Comparison of ENCODE assay signal across 19 cellular contexts in genomic region chr1:77230051-77230450, GRCh38. TPM values are rescaled to one million over a fixed set of nuclear protein-coding genes. Genes with fewer than 3 reads are reported as not detected.
"Had no signal": no experiment of that assay in that cellular context is flagged by ENCODE, and none has a peak within 500 bp of the region (broad histone marks: within the 10 kb centered on the region; RNA-seq: fewer than 3 reads in every experiment).

No MANE protein-coding gene starts in this region.

- H3K4me3 Mint-ChIP-seq: activated B cell treated with CpG ODN at 0.5 μM for 24 hours; activated CD8-positive, alpha-beta T cell treated with anti-CD3 and anti-CD28 coated beads, Interleukin-2, amount 10 ng/mL, durations not matched to agents 7 days and 5 days; naive thymus-derived CD4-positive, alpha-beta T cell; stimulated activated naive CD8-positive, alpha-beta T cell treated with anti-CD3 and anti-CD28 coated beads, Interleukin-15, Interleukin-2, amounts not matched to agents 100 ng/mL and 50 ng/mL, for 24 hours; T-helper 1 cell treated with Interleukin-12 subunit alpha and Interleukin-12 subunit beta and Interleukin-4 antibody, amounts not matched to agents 30 μg/mL and 1 μg/mL, for 36 hours had no signal

- H3K4me1 Mint-ChIP-seq: activated B cell treated with CpG ODN at 0.5 μM for 24 hours had no signal

- DNase-seq: activated B cell treated with CpG ODN at 0.5 μM for 24 hours; activated CD4-positive, alpha-beta T cell treated with anti-CD3 and anti-CD28 coated beads for 48 hours; activated CD8-positive, alpha-beta memory T cell treated with anti-CD3 and anti-CD28 coated beads, Interleukin-2, amount 50 U/mL, for 4 hours; activated CD8-positive, alpha-beta T cell treated with anti-CD3 and anti-CD28 coated beads, Interleukin-2, amount 10 ng/mL, durations not matched to agents 7 days and 5 days; activated gamma-delta T cell; activated T-cell treated with anti-CD3 and anti-CD28 coated beads, Interleukin-2, amount 50 U/mL, for 48 hours; central memory CD4-positive, alpha-beta T cell; colonic mucosa; glutamatergic neuron; hypothalamus; left colon; naive thymus-derived CD4-positive, alpha-beta T cell; right cardiac atrium; trophoblast cell had no signal

- ATAC-seq: activated CD8-positive, alpha-beta T cell treated with anti-CD3 and anti-CD28 coated beads, Interleukin-2, amount 10 ng/mL, durations not matched to agents 7 days and 5 days; activated naive CD4-positive, alpha-beta T cell treated with anti-CD3 and anti-CD28 coated beads, Interleukin-2, amount 50 U/mL, for 72 hours; left colon; naive thymus-derived CD4-positive, alpha-beta T cell; right cardiac atrium had no signal

- H3K27me3 Mint-ChIP-seq: naive thymus-derived CD4-positive, alpha-beta T cell; progenitor cell of endocrine pancreas; stimulated activated naive CD8-positive, alpha-beta T cell treated with anti-CD3 and anti-CD28 coated beads, Interleukin-15, Interleukin-2, amounts not matched to agents 100 ng/mL and 50 ng/mL, for 24 hours had no signal

- H3K27ac Mint-ChIP-seq: activated B cell treated with CpG ODN at 0.5 μM for 24 hours; activated CD8-positive, alpha-beta T cell treated with anti-CD3 and anti-CD28 coated beads, Interleukin-2, amount 10 ng/mL, durations not matched to agents 7 days and 5 days; activated naive CD4-positive, alpha-beta T cell treated with anti-CD3 and anti-CD28 coated beads, Interleukin-2, amount 50 U/mL, for 72 hours; progenitor cell of endocrine pancreas; stimulated activated naive CD8-positive, alpha-beta T cell treated with anti-CD3 and anti-CD28 coated beads, Interleukin-15, Interleukin-2, amounts not matched to agents 100 ng/mL and 50 ng/mL, for 24 hours; T-helper 1 cell treated with Interleukin-12 subunit alpha and Interleukin-12 subunit beta and Interleukin-4 antibody, amounts not matched to agents 30 μg/mL and 1 μg/mL, for 36 hours had no signal

RNA-seq across cellular contexts. Expression of gene AK5, which starts 51.8 kb away (rescaled TPM):
- total RNA-seq: activated B cell treated with CpG ODN at 0.5 μM for 24 hours, smooth muscle cell had no signal
